ENCODE assay signal across 8 cellular contexts in the genomic region with DNA sequence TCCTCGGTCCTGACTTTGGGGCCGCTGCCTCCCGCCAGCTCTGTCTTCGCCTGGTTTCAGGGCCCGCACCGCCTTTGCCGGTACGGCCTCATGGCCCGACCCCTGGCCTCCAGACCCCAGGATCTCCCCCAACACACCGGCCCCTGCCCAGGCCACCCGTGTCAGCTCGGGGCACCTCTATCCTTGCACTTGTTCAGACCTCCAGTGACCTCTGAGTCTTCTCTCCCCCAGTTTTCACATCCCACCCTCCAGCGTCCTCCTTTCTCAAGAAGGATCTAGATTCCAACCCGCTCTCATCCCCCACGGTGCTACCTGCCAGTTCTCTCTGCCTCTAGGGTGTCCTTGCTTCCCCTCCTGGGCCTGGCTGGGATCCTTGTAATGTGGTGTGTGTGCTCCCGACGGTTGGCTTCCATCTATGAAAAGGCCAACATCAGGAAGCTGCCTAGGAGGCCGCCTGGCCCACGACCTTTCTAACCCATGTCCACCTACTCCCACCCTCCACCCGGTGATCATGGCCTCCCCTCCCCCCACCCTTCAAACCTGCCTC.
DNase-seq lines count a peak whose midpoint lies in the region; ATAC-seq and TF ChIP-seq lines count a peak whose summit lies in the region.

No MANE protein-coding gene starts in this region.

- H3K4me1 Mint-ChIP-seq in CD8-positive, alpha-beta memory T cell, result peaks cover 16 to 18% (median 17%) of the 10 kb centered on the region in 3 donors

- peak overlapping the region; percentile 54 to 82 (median 62) for H3K4me3 Mint-ChIP-seq in CD8-positive, alpha-beta memory T cell

- H3K4me3 ChIP-seq in CD8-positive, alpha-beta memory T cell (ENCODE audit: low read length), result no peak overlapping the region
- H3K4me3 ChIP-seq in WI38 (ENCODE audit: low read depth, low read length) (peak overlapping the region; percentile 58), fibroblast of pulmonary artery (replicated peaks; ENCODE audit: low read depth, low read length) (peak overlapping the region; percentile 57), rectal smooth muscle tissue (ENCODE audit: low read length) (peak overlapping the region; percentile 81)

- no peaks in the 10 kb centered on the region for H3K36me3 ChIP-seq in CD8-positive, alpha-beta memory T cell (ENCODE audit: insufficient read depth, low read length)
- no peaks in the 10 kb centered on the region for H3K36me3 ChIP-seq in rectal smooth muscle tissue (ENCODE audit: control insufficient read depth, insufficient read depth, low read length)

- H3K9me3 Mint-ChIP-seq in CD8-positive, alpha-beta memory T cell, result peaks cover 0 to 3% (median 0%) of the 10 kb centered on the region in 5 donors

- TF ChIP-seq CTCF in WI38 (IDR thresholded peaks at IDR 0.05; ENCODE audit: low read depth, low read length) (no peak), fibroblast of pulmonary artery (IDR thresholded peaks at IDR 0.05; ENCODE audit: low read length, missing control alignments) (no peak)

- peaks cover 19 to 59% of the 10 kb centered on the region in 2 donors for H3K27me3 Mint-ChIP-seq in CD8-positive, alpha-beta memory T cell

- POLR2A ChIA-PET in CD8-positive, alpha-beta memory T cell (lab: Charles Lee), result no interaction called here

- ATAC-seq in HG02642 (IDR thresholded peaks at IDR 0.05; ENCODE audit: poor library complexity, unreplicated experiment), result no peak

- H3K27ac Mint-ChIP-seq in CD8-positive, alpha-beta memory T cell, result no peak overlapping the region

- no peaks in the 10 kb centered on the region for H3K4me1 ChIP-seq in CD8-positive, alpha-beta memory T cell (ENCODE audit: insufficient read depth, low read length)
- H3K4me1 ChIP-seq in rectal smooth muscle tissue (ENCODE audit: control insufficient read depth, insufficient read depth, low read length), result peaks cover 2% of the 10 kb centered on the region

- no peak for DNase-seq in CD8-positive, alpha-beta memory T cell
- DNase-seq in fibroblast of pulmonary artery (ENCODE audit: low read depth) (no peak), DMS53 treated with DMSO at 0.1 percent for 48 hours (lab: John Stamatoyannopoulos, UW; ENCODE audit: unreplicated experiment) (no peak), GM19238 (ENCODE audit: insufficient read length, low spot score) (no peak)
- DNase-seq in effector CD4-positive, alpha-beta T cell, result no peak

- no peak overlapping the region for H3K27ac ChIP-seq in CD8-positive, alpha-beta memory T cell (ENCODE audit: low read depth, low read length)
- peak overlapping the region; percentile 81 for H3K27ac ChIP-seq in rectal smooth muscle tissue (ENCODE audit: low read depth, low read length)

- H3K9me3 ChIP-seq in CD8-positive, alpha-beta memory T cell (ENCODE audit: low read length), result no peaks in the 10 kb centered on the region

- no peak overlapping the region for H3K9ac ChIP-seq in rectal smooth muscle tissue (ENCODE audit: low read length)

- CTCF ChIA-PET in CD8-positive, alpha-beta memory T cell (lab: Charles Lee), result no interaction called here

- no peaks in the 10 kb centered on the region for H3K36me3 Mint-ChIP-seq in CD8-positive, alpha-beta memory T cell

- peaks cover 6% of the 10 kb centered on the region for H3K27me3 ChIP-seq in CD8-positive, alpha-beta memory T cell (ENCODE audit: insufficient read depth, low read length, poor library complexity, severe bottlenecking)
- H3K27me3 ChIP-seq in rectal smooth muscle tissue (ENCODE audit: control insufficient read depth, insufficient read depth, low read length), result no peaks in the 10 kb centered on the region
